10 cellular contexts compared by ENCODE assay signal in the genomic region with DNA sequence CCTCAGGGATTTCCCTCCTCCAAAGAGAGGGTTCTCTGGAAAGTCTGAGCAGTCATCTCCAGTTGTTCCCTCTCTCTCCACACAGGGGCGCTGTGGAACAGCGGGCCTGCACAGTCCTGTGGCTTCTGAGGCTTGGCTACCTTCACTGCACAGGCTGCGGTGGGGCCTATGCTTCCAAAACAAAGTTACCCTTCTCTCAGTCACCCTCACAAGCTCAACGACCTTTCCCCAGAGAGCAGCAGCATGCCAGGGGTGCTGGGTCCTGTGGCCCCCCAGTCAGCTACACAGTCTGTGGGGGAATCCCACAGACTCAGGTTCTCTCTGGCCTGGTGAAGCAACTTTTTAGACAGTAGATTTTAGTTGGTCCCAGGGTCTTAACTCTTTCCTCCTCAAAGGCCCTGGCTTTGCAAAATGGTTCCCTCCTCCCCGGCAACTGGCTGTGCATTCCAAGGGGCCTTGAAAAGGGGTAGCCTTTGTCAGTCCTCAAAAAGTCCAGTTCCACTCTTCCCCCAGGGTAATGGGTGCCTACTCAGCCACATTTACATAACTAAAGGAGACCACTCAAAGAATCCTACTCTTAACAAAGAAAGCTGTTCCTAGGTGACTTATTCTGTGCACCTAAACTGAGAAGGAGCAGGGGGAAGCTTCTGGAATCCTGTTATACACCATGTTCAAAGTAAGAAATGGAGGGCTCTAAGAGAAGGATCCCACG. TPM values are rescaled to one million over a fixed set of nuclear protein-coding genes. Genes with fewer than 3 reads are reported as not detected.
DNase-seq lines count a peak whose midpoint lies in the region; ATAC-seq and TF ChIP-seq lines count a peak whose summit lies in the region.
"Had no signal": no experiment of that assay in that cellular context is flagged by ENCODE, and none has a peak within 500 bp of the region (broad histone marks: within the 10 kb centered on the region; RNA-seq: fewer than 3 reads in every experiment).

No MANE protein-coding gene starts in this region.

- H2AK5ac ChIP-seq in IMR-90 (ENCODE audit: low read depth, low read length): 0 out of 2 replicates have a peak overlapping the region, but pooled peaks have one; percentile 43

- H3K27me3 ChIP-seq in IMR-90 (ENCODE audit: control insufficient read depth, insufficient read depth, low read length): no peaks in the 10 kb centered on the region
- H3K27me3 ChIP-seq: SJSA1 had no signal

- no peak overlapping the region for H2BK5ac ChIP-seq in IMR-90 (ENCODE audit: low read depth, low read length, poor library complexity, severe bottlenecking)

- H3K4me1 ChIP-seq in IMR-90 (ENCODE audit: control insufficient read depth, insufficient read depth, low read length): peaks cover 7% of the 10 kb centered on the region
- H3K4me1 ChIP-seq in mucosa of descending colon (ENCODE audit: low read depth): peaks cover 22% of the 10 kb centered on the region

- H4K20me1 ChIP-seq in IMR-90 (ENCODE audit: insufficient read depth, low read length): no peaks in the 10 kb centered on the region

- H3K36me3 ChIP-seq in IMR-90 (ENCODE audit: control insufficient read depth, insufficient read depth, low read length) (no peaks in the 10 kb centered on the region), mucosa of descending colon (ENCODE audit: low read depth) (no peaks in the 10 kb centered on the region)
- H3K36me3 ChIP-seq: SJSA1 had no signal

- H3K9ac ChIP-seq in IMR-90 (ENCODE audit: low read depth, low read length): no peak overlapping the region

- peak overlapping the region; percentile 33 for H2BK120ac ChIP-seq in IMR-90 (ENCODE audit: low read depth, low read length)

- no peak overlapping the region for H3K4me3 ChIP-seq in IMR-90 (ENCODE audit: insufficient read depth, low read depth, low read length)
- no peak overlapping the region for H3K4me3 ChIP-seq in cardiac fibroblast (replicated peaks in 1 of 2; ENCODE audit: low read depth in 2 of 2, low read length in 2 of 2)
- no peak overlapping the region for H3K4me3 ChIP-seq in mucosa of descending colon
- H3K4me3 ChIP-seq: psoas muscle, SJSA1 had no signal

- H3K23ac ChIP-seq in IMR-90 (ENCODE audit: low read depth, low read length): peak overlapping the region; percentile 60; the same call in 1 of the 2 replicates

- no peak for TF ChIP-seq RAD21 in IMR-90 (IDR thresholded peaks at IDR 0.05; ENCODE audit: low read length)

- CTCF ChIA-PET in IMR-90 (lab: Yijun Ruan, JAX): interaction anchor here (0.8 kb wide), 1 partner anchor 53 kb away, joined by 4 read pairs; no protein-coding TSS in a partner anchor

- H2AFZ ChIP-seq in IMR-90 (replicated peaks; ENCODE audit: low read length, poor library complexity): no peak overlapping the region

- H3K9me3 ChIP-seq in IMR-90 (ENCODE audit: control insufficient read depth, insufficient read depth, low read length): no peaks in the 10 kb centered on the region
- H3K9me3 ChIP-seq in mucosa of descending colon: no peaks in the 10 kb centered on the region
- H3K9me3 ChIP-seq: psoas muscle, SJSA1 had no signal

- no peak overlapping the region for H4K5ac ChIP-seq in IMR-90 (ENCODE audit: low read depth, low read length)

- H4K91ac ChIP-seq in IMR-90 (ENCODE audit: insufficient read depth, low read depth, low read length): peak overlapping the region; percentile 53

- H3K9me1 ChIP-seq in IMR-90 (ENCODE audit: insufficient read depth, low read length): no peaks in the 10 kb centered on the region; the same call in 1 of the 2 replicates

- peak overlapping the region; percentile 84; the same call in 2 of the 3 replicates for H2BK15ac ChIP-seq in IMR-90 (ENCODE audit: low read depth, low read length)

- no peak for ATAC-seq in IMR-90 (ENCODE audit: low read depth)
- peak; percentile 15 for ATAC-seq in mucosa of descending colon
- ATAC-seq: psoas muscle had no signal

- in situ Hi-C loops in IMR-90 (cut with MboI; ENCODE audit: low sequenced_read_pairs): loop anchor here (5.0 to 10.0 kb wide), 3 partner anchors 113 to 306 kb away; no protein-coding TSS in a partner anchor

- 27% methylated on average over 2 of the region's 6 CpGs; no CpG with 5 or more reads in 1 of the 2 experiments for WGBS in IMR-90 (ENCODE audit: extremely low coverage in 2 of 2, insufficient read length in 1 of 2), 2 experiments

- H3K4me2 ChIP-seq in IMR-90 (ENCODE audit: low read depth, low read length): no peak overlapping the region

- no peak overlapping the region for H2AK9ac ChIP-seq in IMR-90 (replicated peaks; ENCODE audit: low read depth, low read length, poor library complexity)

- peak overlapping the region in 1 of 2 experiments; percentile 32; a peak in 1 of 4 replicates for H4K8ac ChIP-seq in IMR-90 (ENCODE audit: low read depth in 2 of 2, low read length in 2 of 2)

- no peak overlapping the region for H3K18ac ChIP-seq in IMR-90 (ENCODE audit: low read depth, low read length)

- dilution Hi-C loops in IMR-90 (cut with HindIII; ENCODE audit: low sequenced_read_pairs, unreplicated experiment): no loop called here

- no peak for DNase-seq in GM10266 (ENCODE audit: extremely low spot score)
- DNase-seq in IMR-90: no peak
- DNase-seq in cardiac fibroblast (ENCODE audit: low read depth in 2 of 2): no peak
- DNase-seq in mucosa of descending colon: peak in 1 of 3 donors; percentile 70
- DNase-seq in NCI-H82 (lab: John Stamatoyannopoulos, UW): no peak
- no peak for DNase-seq in NK-92 treated with Interleukin-12 subunit alpha and Interleukin-12 subunit beta, amount 100 ng/mL, for 24 hours (lab: John Stamatoyannopoulos, UW)
- DNase-seq in SHP77 (lab: John Stamatoyannopoulos, UW): no peak
- DNase-seq: NCI-H1694 treated with DMSO at 0.1 percent for 48 hours, psoas muscle had no signal

- H2BK20ac ChIP-seq in IMR-90 (ENCODE audit: low read depth, low read length): peak overlapping the region; percentile 83

- BruUV-seq in IMR-90 (replicated peaks; lab: Mats Ljungman, UMichigan): no TSS peak

- intact Hi-C loops in IMR-90 (cut with micrococcal nuclease) (no loop called here), mucosa of descending colon (cut with DNase I, micrococcal nuclease) (loop anchor here (5.0 to 10.0 kb wide), 4 partner anchors 116 to 306 kb away; no protein-coding TSS in a partner anchor)

- POLR2A ChIA-PET in IMR-90 (lab: Charles Lee; ENCODE audit: unreplicated experiment): no interaction called here

- H3K4ac ChIP-seq in IMR-90 (ENCODE audit: low read depth, low read length): peak overlapping the region; percentile 66; the same call in 1 of the 2 replicates

- TF ChIP-seq CTCF in GM10266 (IDR thresholded peaks at IDR 0.05; ENCODE audit: control insufficient read depth, insufficient read depth, low read depth, missing control alignments) (peak; percentile 8), IMR-90 (conservative IDR thresholded peaks at IDR 0.05; ENCODE audit: low read depth, low read length) (peak; percentile 21; the same call in 1 of the 2 replicates), cardiac fibroblast (IDR thresholded peaks at IDR 0.05; ENCODE audit: low read depth, low read length) (peak; percentile 49), mucosa of descending colon (IDR thresholded peaks at IDR 0.05) (no peak)

- H3K14ac ChIP-seq in IMR-90 (replicated peaks; ENCODE audit: low read depth, low read length): peak overlapping the region; percentile 87

- TF ChIP-seq POLR2A in IMR-90 (IDR thresholded peaks at IDR 0.05; ENCODE audit: low read depth, low read length): no peak

- H3K79me1 ChIP-seq in IMR-90 (ENCODE audit: low read depth in 1 of 2, low read length in 2 of 2): no peaks in the 10 kb centered on the region

- no peak overlapping the region for H3K27ac ChIP-seq in IMR-90 (ENCODE audit: insufficient read depth, low read length)
- H3K27ac ChIP-seq: psoas muscle, SJSA1 had no signal

- no peak overlapping the region for H3K56ac ChIP-seq in IMR-90 (ENCODE audit: extremely low read depth, insufficient read depth, low read length)

TF ChIP-seq in IMR-90, 13 proteins besides CTCF, POLR2A, EP300 and RAD21 (continues in another document):
- TF ChIP-seq NFE2L2 (IDR thresholded peaks at IDR 0.05; ENCODE audit: low read depth, low read length) (no peak), FOS (IDR thresholded peaks at IDR 0.05; ENCODE audit: low read depth, low read length) (no peak), BHLHE40 (IDR thresholded peaks at IDR 0.05; ENCODE audit: low read depth, low read length) (no peak), SMC3 (IDR thresholded peaks at IDR 0.05; ENCODE audit: low read depth, low read length) (no peak), RFX5 (IDR thresholded peaks at IDR 0.05; ENCODE audit: low read depth, low read length) (no peak), MAZ (IDR thresholded peaks at IDR 0.05; ENCODE audit: borderline replicate concordance, low read depth, low read length) (no peak), RCOR1 (IDR thresholded peaks at IDR 0.05; ENCODE audit: insufficient replicate concordance, low read length) (no peak), MXI1 (IDR thresholded peaks at IDR 0.05; ENCODE audit: borderline replicate concordance, low read depth, low read length) (no peak), MAFK (IDR thresholded peaks at IDR 0.05; ENCODE audit: low read depth, low read length) (no peak)
- TF ChIP-seq, protein P1, sequence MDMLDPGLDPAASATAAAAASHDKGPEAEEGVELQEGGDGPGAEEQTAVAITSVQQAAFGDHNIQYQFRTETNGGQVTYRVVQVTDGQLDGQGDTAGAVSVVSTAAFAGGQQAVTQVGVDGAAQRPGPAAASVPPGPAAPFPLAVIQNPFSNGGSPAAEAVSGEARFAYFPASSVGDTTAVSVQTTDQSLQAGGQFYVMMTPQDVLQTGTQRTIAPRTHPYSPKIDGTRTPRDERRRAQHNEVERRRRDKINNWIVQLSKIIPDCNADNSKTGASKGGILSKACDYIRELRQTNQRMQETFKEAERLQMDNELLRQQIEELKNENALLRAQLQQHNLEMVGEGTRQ (IDR thresholded peaks at IDR 0.05; ENCODE audit: low read depth, low read length): no peak

RNA-seq across cellular contexts. Expression of a gene that starts 14.9 kb away (rescaled TPM):
- total RNA-seq in IMR-90 (2012; rRNA removed) (under 0.01 TPM in 2 replicates), mucosa of descending colon (100 to 1,000 TPM in 2 of 3 donors, 10 to 100 TPM in 1; 77.7 to 330 (median 149) TPM)
- 0.03 and 0.07 TPM in 2 replicates for polyA plus RNA-seq in IMR-90 (2012; rRNA removed)
- 0.04 and 0.51 TPM in 2 replicates for polyA plus RNA-seq in IMR-90 (2012; cell fraction: cytosol; rRNA removed)
- 0.13 and 0.33 TPM in 2 replicates for polyA plus RNA-seq in IMR-90 (2012; cell fraction: nucleus; rRNA removed; ENCODE audit: low replicate concordance)
- total RNA-seq: SJSA1 had no signal

RNA-seq across cellular contexts. Expression of a gene that starts 53.8 kb away (rescaled TPM):
- total RNA-seq in IMR-90 (2012; rRNA removed): 289 and 506 TPM in 2 replicates
- polyA plus RNA-seq in IMR-90 (2012; rRNA removed): 215 and 267 TPM in 2 replicates
- polyA plus RNA-seq in IMR-90 (2012; cell fraction: cytosol; rRNA removed): 29.1 and 31.1 TPM in 2 replicates
- 20.1 and 129 TPM in 2 replicates for polyA plus RNA-seq in IMR-90 (2012; cell fraction: nucleus; rRNA removed; ENCODE audit: low replicate concordance)
- total RNA-seq in mucosa of descending colon: 100 to 1,000 TPM; 239 to 369 (median 328) TPM

Comparison
In these comparisons a context has a peak if more than half of its experiments do, and no peak if none do; other contexts are left out.
1. RNA of a gene that starts 14.9 kb away (total RNA-seq): 77.7 to 330 TPM in mucosa of descending colon; under 0.01 TPM in IMR-90; every median in the first group is over 10 times any median in the second.